Comparison of ENCODE assay signal across 8 cellular contexts in genomic region chr18:76619342-76620315, GRCh38.
DNase-seq lines count a peak whose midpoint lies in the region; ATAC-seq, FAIRE-seq and TF ChIP-seq lines count a peak whose summit lies in the region.

No MANE protein-coding gene starts in this region.

- TF ChIP-seq CTCF in D721Med (IDR thresholded peaks at IDR 0.05; ENCODE audit: insufficient read depth, missing control alignments), result no peak
- TF ChIP-seq CTCF in omental fat pad (IDR thresholded peaks at IDR 0.05), result no peak

- ATAC-seq in HG03064 (IDR thresholded peaks at IDR 0.05; ENCODE audit: low read depth, unreplicated experiment) (peak; percentile 31), omental fat pad (ENCODE audit: low FRiP score) (peak; percentile 97), GM18505 (IDR thresholded peaks at IDR 0.05; ENCODE audit: unreplicated experiment) (no peak), HG02588 (IDR thresholded peaks at IDR 0.05; ENCODE audit: unreplicated experiment) (no peak)

- intact Hi-C loops in head of caudate nucleus (cut with DNase I), result loop anchor here (10.0 kb wide), 1 partner anchor 215 kb away; no protein-coding TSS in a partner anchor

- peak; percentile 38 for FAIRE-seq in D721Med (lab: Jason Lieb, UNC)

- DNase-seq in D721Med (ENCODE audit: insufficient read length, low spot score) (no peak), SK-N-DZ (ENCODE audit: low spot score) (peak; percentile 83), head of caudate nucleus (peak in 24 of 42 donors; percentile 23 to 65 (median 42)), omental fat pad (ENCODE audit: low spot score) (peak; percentile 40), ACHN (no peak)

- in situ Hi-C loops in ACHN (cut with HindIII; ENCODE audit: low pct_ligation_motif_present, low pct_unique_long_range_greater_than_20kb, low sequenced_read_pairs), result no loop called here

- no peak for TF ChIP-seq POLR2A in GM18505 (IDR thresholded peaks at IDR 0.05; ENCODE audit: borderline replicate concordance, extremely low read depth, insufficient read depth, insufficient read length)

Comparison
In these comparisons a context has a peak if more than half of its experiments do, and no peak if none do; other contexts are left out.
1. DNase-seq: peak in SK-N-DZ (single experiment), head of caudate nucleus (24 of 42) and omental fat pad (single experiment); none in D721Med (single experiment) and ACHN (single experiment).
2. ATAC-seq: peak in HG03064 (single experiment) and omental fat pad (single experiment); none in GM18505 (single experiment) and HG02588 (single experiment).